8 cellular contexts compared by ENCODE assay signal in genomic region chr2:100984892-100985307, GRCh38. TPM values are rescaled to one million over a fixed set of nuclear protein-coding genes. Genes with fewer than 3 reads are reported as not detected.
DNase-seq lines count a peak whose midpoint lies in the region; ATAC-seq, FAIRE-seq and TF ChIP-seq lines count a peak whose summit lies in the region.

No MANE protein-coding gene starts in this region.

- intact Hi-C loops in Caco-2 (cut with micrococcal nuclease; ENCODE audit: unreplicated experiment) (loop anchor here (1.0 to 5.0 kb wide), 7 partner anchors 101 to 390 kb away; no protein-coding TSS in a partner anchor), colonic mucosa (cut with DNase I) (loop anchor here (2.0 to 5.0 kb wide), 2 partner anchors 252 to 378 kb away; no protein-coding TSS in a partner anchor), HepG2 (cut with micrococcal nuclease; ENCODE audit: unreplicated experiment) (loop anchor here (1.0 to 10.0 kb wide), 7 partner anchors 90 to 390 kb away; no protein-coding TSS in a partner anchor)

- no CpG with 5 or more reads among the region's 7 CpGs for WGBS in H9 (ENCODE audit: extremely low coverage, insufficient read length, low lambda C conversion rate)
- 42% methylated on average over 7 of the region's 7 CpGs for WGBS in HepG2 (ENCODE audit: low lambda C conversion rate)

- no peaks in the 10 kb centered on the region for H3K36me3 ChIP-seq in Caco-2 (ENCODE audit: control insufficient read depth, insufficient read depth, low read length)
- H3K36me3 ChIP-seq in colonic mucosa: no peaks in the 10 kb centered on the region
- H3K36me3 ChIP-seq in HepG2 (replicated peaks in 1 of 2; ENCODE audit: control insufficient read depth in 1 of 2, insufficient read depth in 2 of 2, low read length in 2 of 2): peaks cover 27 to 63% of the 10 kb centered on the region in 2 experiments

- peak; percentile 93 for TF ChIP-seq RAD21 in HepG2 (CRISPR knock-in tag; IDR thresholded peaks at IDR 0.05)

- H2BK120ac ChIP-seq in H9 (ENCODE audit: low read depth, low read length, poor library complexity, severe bottlenecking): no peak overlapping the region

- TF ChIP-seq EP300 in HepG2 (IDR thresholded peaks at IDR 0.05; ENCODE audit: low read depth in 2 of 2, low read length in 2 of 2) (no peak), HepG2 (CRISPR knock-in tag; IDR thresholded peaks at IDR 0.05; ENCODE audit: borderline replicate concordance) (0 out of 2 replicates have a peak, but pooled peaks have one; percentile 22)

- no peaks in the 10 kb centered on the region for H3K9me3 ChIP-seq in Caco-2
- no peaks in the 10 kb centered on the region for H3K9me3 ChIP-seq in H9 (ENCODE audit: control insufficient read depth, low read depth, low read length)
- no peaks in the 10 kb centered on the region for H3K9me3 ChIP-seq in colonic mucosa
- H3K9me3 ChIP-seq in HepG2 (ENCODE audit: low read length): no peaks in the 10 kb centered on the region

- H3K4me1 Mint-ChIP-seq in Caco-2 (ENCODE audit: low read depth, unreplicated experiment): peaks cover 8% of the 10 kb centered on the region
- peaks cover 16% of the 10 kb centered on the region in 2 experiments for H3K4me1 Mint-ChIP-seq in H9

- H3K14ac ChIP-seq in H9 (ENCODE audit: insufficient read depth, low read length): no peak overlapping the region

- H3T11ph ChIP-seq in H9 (ENCODE audit: low read length): no peak overlapping the region

- H2BK15ac ChIP-seq in H9 (ENCODE audit: low read depth, low read length): no peak overlapping the region

- H2BK20ac ChIP-seq in H9 (ENCODE audit: low read depth, low read length, poor library complexity, severe bottlenecking): no peak overlapping the region

- BruUV-seq in Caco-2 (replicated peaks; lab: Mats Ljungman, UMichigan) (no TSS peak), HepG2 (replicated peaks; lab: Mats Ljungman, UMichigan) (no TSS peak)

- H3K4me3 ChIP-seq in Caco-2 (ENCODE audit: low read depth, low read length) (no peak overlapping the region), colonic mucosa (no peak overlapping the region), HepG2 (replicated peaks in 1 of 3; ENCODE audit: insufficient read depth in 1 of 3, low read depth in 2 of 3, low read length in 3 of 3) (no peak overlapping the region)

- DNase-seq in Caco-2 (peak; percentile 80 to 82), H9 (peak; percentile 85), NCI-H2227 treated with DMSO at 0.1 percent for 48 hours (lab: John Stamatoyannopoulos, UW) (peak; percentile 44), colonic mucosa (peak; percentile 73), HepG2 (ENCODE audit: low spot score) (peak; percentile 81)
- DNase-seq in activated CD4-positive, alpha-beta T cell treated with anti-CD3 and anti-CD28 coated beads for 48 hours: peak; percentile 84
- DNase-seq in stimulated activated CD4-positive, alpha-beta T cell treated with anti-CD3 and anti-CD28 coated beads, TNF-alpha, amount 100 ng/mL, for 1 hour (ENCODE audit: low read depth in 3 of 3, low spot score in 1 of 3): peak; percentile 42 to 69 (median 56)

- FAIRE-seq in HepG2 (lab: Jason Lieb, UNC): peak; percentile 91

- H4K20me1 ChIP-seq in H9 (ENCODE audit: control insufficient read depth, insufficient read depth, insufficient read length): peaks cover 5% of the 10 kb centered on the region
- H4K20me1 ChIP-seq in HepG2 (ENCODE audit: insufficient read depth, low read length): no peaks in the 10 kb centered on the region

- H4K5ac ChIP-seq in H9 (ENCODE audit: insufficient read length, low read depth, low read length): no peak overlapping the region

- H3K36me3 Mint-ChIP-seq in Caco-2 (ENCODE audit: insufficient read depth, unreplicated experiment) (no peaks in the 10 kb centered on the region), H9 (ENCODE audit: insufficient read depth in 1 of 3, low read depth in 3 of 3) (no peaks in the 10 kb centered on the region; a peak in 1 of 7 replicates)

- H3K27ac ChIP-seq in H9 (ENCODE audit: insufficient read length, low read depth, low read length) (no peak overlapping the region), colonic mucosa (no peak overlapping the region), HepG2 (ENCODE audit: extremely low read length, insufficient read depth, low read length) (no peak overlapping the region)

- no peak overlapping the region for H4K8ac ChIP-seq in H9 (replicated peaks; ENCODE audit: insufficient read length, low read depth, low read length)

- H3K9ac ChIP-seq in H9 (ENCODE audit: extremely low read depth, insufficient read length, low read length): no peak overlapping the region
- no peak overlapping the region for H3K9ac ChIP-seq in colonic mucosa (ENCODE audit: low read depth in 2 of 2, low read length in 2 of 2)
- no peak overlapping the region for H3K9ac ChIP-seq in HepG2 (ENCODE audit: insufficient read depth, low read depth, low read length)

- no peaks in the 10 kb centered on the region for H3K23me2 ChIP-seq in H9 (ENCODE audit: insufficient read length, low read depth, low read length, poor library complexity, severe bottlenecking)

- H3K4me2 ChIP-seq in H9 (ENCODE audit: insufficient read depth, insufficient read length, low read length) (no peak overlapping the region), HepG2 (ENCODE audit: low read depth, low read length) (no peak overlapping the region)

- H3K4me3 Mint-ChIP-seq in Caco-2 (ENCODE audit: unreplicated experiment): no peak overlapping the region
- H3K4me3 Mint-ChIP-seq in H9: no peak overlapping the region

- no peak overlapping the region for H3K18ac ChIP-seq in H9 (ENCODE audit: insufficient read length, low read depth, low read length)

- H2AK5ac ChIP-seq in H9 (ENCODE audit: insufficient read length, low read length): no peak overlapping the region

- TF ChIP-seq CTCF in Caco-2 (IDR thresholded peaks at IDR 0.05; ENCODE audit: insufficient read depth in 1 of 2, low read depth in 1 of 2, low read length in 1 of 2, severe bottlenecking in 1 of 2, unreplicated experiment in 1 of 2): peak; percentile 95 to 96
- peak; percentile 93 for TF ChIP-seq CTCF in H9 (conservative IDR thresholded peaks at IDR 0.05)
- peak; percentile 83 for TF ChIP-seq CTCF in colonic mucosa (IDR thresholded peaks at IDR 0.05)
- peak; percentile 98 for TF ChIP-seq CTCF in HepG2 (CRISPR knock-in tag; IDR thresholded peaks at IDR 0.05)

- no peak overlapping the region for H2BK5ac ChIP-seq in H9 (ENCODE audit: insufficient read length, low read length)

- no peaks in the 10 kb centered on the region for H3K27me3 ChIP-seq in Caco-2 (replicated peaks; ENCODE audit: control insufficient read depth, insufficient read depth, low read length)
- H3K27me3 ChIP-seq in H9 (ENCODE audit: insufficient read depth, low read length): no peaks in the 10 kb centered on the region
- no peaks in the 10 kb centered on the region for H3K27me3 ChIP-seq in colonic mucosa
- H3K27me3 ChIP-seq in HepG2 (ENCODE audit: control insufficient read depth in 1 of 2, insufficient read depth in 2 of 2, low read length in 2 of 2): no peaks in the 10 kb centered on the region

- in situ Hi-C loops in HepG2 (cut with HindIII; ENCODE audit: extremely low pct_ligation_motif_present, low pct_unique_long_range_greater_than_20kb): loop anchor here (5.0 kb wide), 1 partner anchor 253 kb away; no protein-coding TSS in a partner anchor

- no peak for TF ChIP-seq POLR2A in HepG2 (IDR thresholded peaks at IDR 0.05; ENCODE audit: insufficient read depth in 1 of 2, low read depth in 2 of 2, low read length in 2 of 2)

- H3K27ac Mint-ChIP-seq in Caco-2 (ENCODE audit: unreplicated experiment) (no peak overlapping the region), H9 (no peak overlapping the region)

- no peak overlapping the region for H3K23ac ChIP-seq in H9 (ENCODE audit: insufficient read length, low read depth, low read length)

- CTCF ChIA-PET in Caco-2 (lab: Charles Lee): interaction anchor here (0.5 to 1.2 kb wide), 4 partner anchors 24 to 390 kb away, joined by 3 to 4 read pairs (median 3); no protein-coding TSS in a partner anchor
- CTCF ChIA-PET in HepG2 (lab: Yijun Ruan, JAX; ENCODE audit: low intra/inter-chr PET ratio, low total read pairs): interaction anchor here (0.6 to 5.2 kb wide), 7 partner anchors 252 to 390 kb away, joined by 3 to 41 read pairs (median 9); no protein-coding TSS in a partner anchor

- no peak overlapping the region for H2BK12ac ChIP-seq in H9 (ENCODE audit: insufficient read length, low read depth, low read length)

- ATAC-seq in HepG2: peak; percentile 80
- ATAC-seq in HG02885 (IDR thresholded peaks at IDR 0.05; ENCODE audit: poor library complexity, unreplicated experiment): no peak

- H3K79me2 ChIP-seq in H9 (ENCODE audit: insufficient read depth, low read length) (no peaks in the 10 kb centered on the region), HepG2 (ENCODE audit: insufficient read depth, low read length) (no peaks in the 10 kb centered on the region)

- POLR2A ChIA-PET in Caco-2 (lab: Charles Lee) (no interaction called here), HepG2 (lab: Yijun Ruan, JAX) (no interaction called here)

- no peaks in the 10 kb centered on the region for H3K27me3 Mint-ChIP-seq in Caco-2 (ENCODE audit: insufficient read depth, unreplicated experiment)
- peaks cover 2% of the 10 kb centered on the region; the same call in 1 of the 2 replicates for H3K27me3 Mint-ChIP-seq in H9 (ENCODE audit: low read depth)

- H3K4me1 ChIP-seq in Caco-2 (peaks cover 16% of the 10 kb centered on the region), H9 (ENCODE audit: insufficient read depth, low read length) (no peaks in the 10 kb centered on the region), colonic mucosa (no peaks in the 10 kb centered on the region), HepG2 (ENCODE audit: insufficient read depth, low read length) (peaks cover 10% of the 10 kb centered on the region)

- H2AFZ ChIP-seq in H9 (ENCODE audit: low read length) (no peak overlapping the region), HepG2 (ENCODE audit: low read length) (no peak overlapping the region)

- H4K91ac ChIP-seq in H9 (ENCODE audit: insufficient read length, low read depth, low read length): no peak overlapping the region

- H3K9me3 Mint-ChIP-seq in Caco-2 (ENCODE audit: unreplicated experiment) (no peaks in the 10 kb centered on the region), H9 (no peaks in the 10 kb centered on the region; a peak in 1 of 5 replicates)

- H3K79me1 ChIP-seq in H9 (ENCODE audit: insufficient read depth, low read depth, low read length, poor library complexity, severe bottlenecking): no peaks in the 10 kb centered on the region

- no peak overlapping the region for H3K56ac ChIP-seq in H9 (ENCODE audit: insufficient read length, low read depth, low read length)

- no peak overlapping the region for H3K4ac ChIP-seq in H9 (ENCODE audit: low read depth, low read length)

RNA-seq across cellular contexts. Expression of gene RPL31, which starts 17.2 kb away (rescaled TPM):
- total RNA-seq in Caco-2 (2022) (2,026 and 2,057 TPM in 2 replicates), H9 (2021) (1,893 and 1,918 TPM in 2 replicates), colonic mucosa (1,000 to 10,000 TPM; 1,042 to 1,184 TPM), HepG2 (2016; rRNA removed; fragmentation: Illumina TruSeq; extraction: Trizol) (3,331 and 4,246 TPM in 2 replicates)
- total RNA-seq in HepG2 (2016; cell fraction: cytosol; rRNA removed; fragmentation: Illumina TruSeq; extraction: Trizol; ENCODE audit: low read depth): 5,225 and 5,854 TPM in 2 replicates
- 3,362 and 4,378 TPM in 2 replicates for total RNA-seq in HepG2 (2016; cell fraction: insoluble cytoplasmic fraction; rRNA removed; fragmentation: Illumina TruSeq; extraction: Trizol)
- total RNA-seq in HepG2 (2016; cell fraction: membrane; rRNA removed; fragmentation: Illumina TruSeq; extraction: Trizol): 8,556 and 9,092 TPM in 2 replicates
- 1,122 and 1,268 TPM in 2 replicates for total RNA-seq in HepG2 (2016; cell fraction: nucleus; rRNA removed; fragmentation: Illumina TruSeq; extraction: Trizol)
- polyA plus RNA-seq in HepG2 (2011; rRNA removed): 3,582 and 3,614 TPM in 2 replicates
- polyA plus RNA-seq in HepG2 (2011; cell fraction: cytosol; rRNA removed): 3,176 and 4,386 TPM in 2 replicates
- 741 and 878 TPM in 2 replicates for polyA plus RNA-seq in HepG2 (2011; cell fraction: nucleus; rRNA removed)
- 8,552 and 9,844 TPM in 2 replicates for polyA plus RNA-seq in HepG2 (2012)
- 7,218 and 7,614 TPM in 2 replicates for polyA plus RNA-seq in HepG2 (2016; cell fraction: cytosol; fragmentation: Illumina TruSeq; extraction: Trizol; ENCODE audit: low read depth)
- 4,222 and 4,697 TPM in 2 replicates for polyA plus RNA-seq in HepG2 (2016; cell fraction: insoluble cytoplasmic fraction; fragmentation: Illumina TruSeq; extraction: Trizol; ENCODE audit: low read depth)
- polyA plus RNA-seq in HepG2 (2016; cell fraction: membrane; fragmentation: Illumina TruSeq; extraction: Trizol; ENCODE audit: low read depth): 8,348 and 8,377 TPM in 2 replicates
- 2,101 and 2,110 TPM in 2 replicates for polyA plus RNA-seq in HepG2 (2016; cell fraction: nucleus; fragmentation: Illumina TruSeq; extraction: Trizol; ENCODE audit: insufficient read depth, low read depth)
- 234 and 364 TPM in 2 replicates for polyA minus RNA-seq in HepG2 (2011; rRNA and poly(A)+ RNA removed; ENCODE audit: low replicate concordance)
- polyA minus RNA-seq in HepG2 (2011; cell fraction: cytosol; rRNA and poly(A)+ RNA removed): 317 and 452 TPM in 2 replicates
- 241 and 344 TPM in 2 replicates for polyA minus RNA-seq in HepG2 (2011; cell fraction: nucleus; rRNA and poly(A)+ RNA removed)
